Comparison of ENCODE assay signal across 8 cellular contexts in genomic region chr2:120231564-120231973, GRCh38. TPM values are rescaled to one million over a fixed set of nuclear protein-coding genes. Genes with fewer than 3 reads are reported as not detected.
A peak's percentile ranks its signal among the peaks of the same experiment; 100 is the strongest.
DNase-seq lines count a peak whose midpoint lies in the region; ATAC-seq, FAIRE-seq and TF ChIP-seq lines count a peak whose summit lies in the region.

No MANE protein-coding gene starts in this region.

- in situ Hi-C loops in GM12878 (cut with MboI) = no loop called here

- no peaks in the 10 kb centered on the region for H3K36me3 ChIP-seq in GM12878 (ENCODE audit: control insufficient read depth in 2 of 2, insufficient read depth in 2 of 2, low read length in 1 of 2)
- no peaks in the 10 kb centered on the region for H3K36me3 ChIP-seq in PC-9 (ENCODE audit: low read depth)

- H3K4me3 Mint-ChIP-seq in WTC11 = no peak overlapping the region

- no peak overlapping the region for H3K27ac Mint-ChIP-seq in WTC11

- H3K9ac ChIP-seq in GM12878 (ENCODE audit: control insufficient read depth, insufficient read depth, low read length) = peak overlapping the region; percentile 85

- no peak for TF ChIP-seq EP300 in GM12878 (IDR thresholded peaks at IDR 0.05; ENCODE audit: borderline replicate concordance in 1 of 2, control insufficient read depth in 1 of 2, low read depth in 2 of 2, low read length in 2 of 2)

- intact Hi-C loops in GM12878 (cut with micrococcal nuclease; ENCODE audit: unreplicated experiment) (loop anchor here (2.0 to 5.0 kb wide), 4 partner anchors 21 to 474 kb away; partner anchors contain the start of genes PTPN4 and RALB), PC-9 (cut with micrococcal nuclease; ENCODE audit: unreplicated experiment) (loop anchor here (10.0 kb wide), 1 partner anchor 477 kb away; the partner anchor contains the start of gene PTPN4)

- no peaks in the 10 kb centered on the region for H4K20me1 ChIP-seq in GM12878 (ENCODE audit: control insufficient read depth, insufficient read depth)
- H4K20me1 ChIP-seq in PC-9 (ENCODE audit: insufficient read depth) = no peaks in the 10 kb centered on the region

- peak; percentile 8 for ATAC-seq in GM19328 (IDR thresholded peaks at IDR 0.05; ENCODE audit: unreplicated experiment)
- peak; percentile 11 for ATAC-seq in HG03159 (IDR thresholded peaks at IDR 0.05; ENCODE audit: unreplicated experiment)
- peak; percentile 52 for ATAC-seq in GM12878
- no peak for ATAC-seq in WTC11

- no peaks in the 10 kb centered on the region for H3K27me3 ChIP-seq in GM12878 (replicated peaks in 1 of 2; ENCODE audit: control insufficient read depth in 2 of 2, insufficient read depth in 2 of 2, low read length in 1 of 2)
- H3K27me3 ChIP-seq in PC-9 (ENCODE audit: insufficient read depth, low read depth) = no peaks in the 10 kb centered on the region

- SMC1A ChIA-PET in GM12878 (lab: Charles Lee; ENCODE audit: uncharacterized antibody, unreplicated experiment) = interaction anchor here (0.7 to 7.3 kb wide), 18 partner anchors 9 to 590 kb away, joined by 3 to 106 read pairs (median 6); partner anchors contain the start of genes RALB and TMEM185B

- H3F3A ChIP-seq in PC-9 (ENCODE audit: insufficient read depth, low read depth) = peaks cover 11% of the 10 kb centered on the region; the same call in 1 of the 2 replicates

- H3K4me1 Mint-ChIP-seq in WTC11 = no peaks in the 10 kb centered on the region

- POLR2A ChIA-PET in GM12878 (lab: Charles Lee) = interaction anchor here (0.6 to 4.2 kb wide), 13 partner anchors 9 to 553 kb away, joined by 3 to 22 read pairs (median 4); partner anchors contain the start of genes RALB, TMEM177 and TMEM185B
- POLR2A ChIA-PET in PC-9 (lab: Charles Lee; ENCODE audit: unreplicated experiment) = interaction anchor here (0.6 kb wide), 1 partner anchor 33 kb away, joined by 5 read pairs; no protein-coding TSS in a partner anchor
- POLR2A ChIA-PET in WTC11 (lab: Charles Lee) = interaction anchor here (0.6 kb wide), 1 partner anchor 276 kb away, joined by 3 read pairs; no protein-coding TSS in a partner anchor

- no peak for TF ChIP-seq POLR2A in GM12878 (IDR thresholded peaks at IDR 0.05; ENCODE audit: low read depth, low read length)

- peaks cover 11% of the 10 kb centered on the region; the same call in 1 of the 2 replicates for H3K27me3 Mint-ChIP-seq in WTC11 (ENCODE audit: low read depth)

- 0% methylated on average over 4 of the region's 4 CpGs for WGBS in GM12878 (ENCODE audit: insufficient coverage, insufficient replicate concordance, low lambda C conversion rate, missing lambda C conversion rate)

- H3K9me3 Mint-ChIP-seq in WTC11 = peaks cover 3% of the 10 kb centered on the region

- no peak for TF ChIP-seq RAD21 in GM12878 (IDR thresholded peaks at IDR 0.05; ENCODE audit: insufficient read depth, low read depth, low read length)

- TF ChIP-seq CTCF in GM12878 (IDR thresholded peaks at IDR 0.05 in 2 of 3, conservative IDR thresholded peaks at IDR 0.05 in 1 of 3; ENCODE audit: control insufficient read depth in 2 of 3, extremely low read depth in 1 of 3, insufficient read depth in 1 of 3, low read depth in 3 of 3, low read length in 3 of 3) = no peak
- no peak for TF ChIP-seq CTCF in PC-9 (conservative IDR thresholded peaks at IDR 0.05)
- TF ChIP-seq CTCF in WTC11 (IDR thresholded peaks at IDR 0.05) = no peak

- H3K4me3 ChIP-seq in GM12878 = peak overlapping the region; percentile 89
- H3K4me3 ChIP-seq in PC-9 = no peak overlapping the region

- H2AFZ ChIP-seq in GM12878 (ENCODE audit: control insufficient read depth, low read depth, low read length) (no peak overlapping the region), PC-9 (no peak overlapping the region)

- BruUV-seq in GM12878 (replicated peaks; lab: Mats Ljungman, UMichigan) (no TSS peak), PC-9 (replicated peaks; lab: Mats Ljungman, UMichigan) (no TSS peak)

- H3K27ac ChIP-seq in GM12878 (ENCODE audit: control insufficient read depth, insufficient read depth) = peak overlapping the region; percentile 97
- no peak overlapping the region for H3K27ac ChIP-seq in PC-9

- H3K9me3 ChIP-seq in GM12878 (replicated peaks; ENCODE audit: control insufficient read depth, insufficient read depth, low read length) = no peaks in the 10 kb centered on the region
- no peaks in the 10 kb centered on the region for H3K9me3 ChIP-seq in PC-9 (ENCODE audit: insufficient read depth, low read depth)

- no peak for FAIRE-seq in GM12878 (lab: Jason Lieb, UNC)

- H3K9me2 ChIP-seq in PC-9 (ENCODE audit: insufficient read depth) = no peaks in the 10 kb centered on the region

- RAD21 ChIA-PET in GM12878 (lab: Charles Lee; ENCODE audit: unreplicated experiment) = interaction anchor here (1.3 to 4.7 kb wide), 8 partner anchors 8 to 80 kb away, joined by 4 to 64 read pairs (median 10); partner anchors contain the start of genes RALB and TMEM185B

- DNase-seq in GM12878 (ENCODE audit: low read depth, low spot score) (no peak), kidney glomerular epithelial cell (lab: John Stamatoyannopoulos, UW) (no peak), RKO (ENCODE audit: low spot score) (no peak), PC-9 (no peak), WTC11 (ENCODE audit: low spot score) (no peak)
- DNase-seq in stimulated activated CD4-positive, alpha-beta T cell treated with anti-CD3 and anti-CD28 coated beads, Interleukin-4, amount 100 ng/mL, for 4 hours = peak; percentile 24 to 68

- peaks cover 36% of the 10 kb centered on the region for H3K79me2 ChIP-seq in GM12878 (ENCODE audit: control insufficient read depth, insufficient read depth, low read length)
- no peaks in the 10 kb centered on the region for H3K79me2 ChIP-seq in PC-9 (ENCODE audit: low read depth)

- H3K4me1 ChIP-seq in GM12878 (ENCODE audit: control insufficient read depth, insufficient read depth, low read length) (peaks cover 18% of the 10 kb centered on the region), PC-9 (replicated peaks; ENCODE audit: insufficient read depth) (peaks cover 30% of the 10 kb centered on the region)

- CTCF ChIA-PET in GM12878 (lab: Yijun Ruan, JAX) (interaction anchor here (0.8 to 6.0 kb wide), 10 partner anchors 16 to 528 kb away, joined by 3 to 52 read pairs (median 6); partner anchors contain the start of gene RALB), PC-9 (lab: Charles Lee) (no interaction called here), WTC11 (lab: Charles Lee) (no interaction called here)

- H3K4me2 ChIP-seq in GM12878 (ENCODE audit: control insufficient read depth, insufficient read depth) (peak overlapping the region; percentile 81), PC-9 (no peak overlapping the region)

- no peaks in the 10 kb centered on the region for H3K36me3 Mint-ChIP-seq in WTC11

TF ChIP-seq in GM12878, 131 proteins besides CTCF, POLR2A, EP300 and RAD21 (continues in another document):
- TF ChIP-seq RCOR1 (conservative IDR thresholded peaks at IDR 0.05; ENCODE audit: low read depth, low read length) = 0 out of 2 replicates have a peak, but pooled peaks have one; percentile 32

TF ChIP-seq in WTC11, 78 proteins besides CTCF, POLR2A, EP300 and RAD21:
- TF ChIP-seq PRRX2 (CRISPR knock-in tag; IDR thresholded peaks at IDR 0.05) (no peak), FOXP1 (CRISPR knock-in tag; IDR thresholded peaks at IDR 0.05; ENCODE audit: borderline replicate concordance) (no peak), EMX1 (CRISPR knock-in tag; IDR thresholded peaks at IDR 0.05) (no peak), ZNF263 (CRISPR knock-in tag; IDR thresholded peaks at IDR 0.05; ENCODE audit: low read depth) (no peak), RORB (CRISPR knock-in tag; IDR thresholded peaks at IDR 0.05) (no peak), TP53 (CRISPR knock-in tag; IDR thresholded peaks at IDR 0.05) (no peak)

RNA-seq across cellular contexts. Expression of gene TMEM185B, which starts 8.4 kb away (rescaled TPM):
- 24.6 and 27.0 TPM in 2 replicates for total RNA-seq in GM12878 (2013; cell fraction: nucleolus; rRNA removed)
- total RNA-seq in GM12878 (2014; rRNA removed) (17.2 and 18.0 TPM in 2 replicates), GM12878 (2014; rRNA removed; fragmentation: Illumina TruSeq; extraction: Trizol) (7.3 and 7.6 TPM in 2 replicates), GM12878 (2021) (19.7 and 20.9 TPM in 2 replicates), PC-9 (2021) (23.5 and 30.3 TPM in 2 replicates), WTC11 (2021) (9.9 to 14.9 TPM (median 14.3 TPM) in 3 replicates)
- polyA plus RNA-seq in GM12878 (2011; ENCODE audit: low read depth) = 7.1 TPM
- polyA plus RNA-seq in GM12878 (2011; rRNA removed) (5.5 and 8.7 TPM in 2 replicates), GM12878 (2014; fragmentation: Illumina TruSeq; extraction: Trizol) (18.1 and 19.4 TPM in 2 replicates), GM12878 (2014; fragmentation: Nextera tagmentation; extraction: Ambion mirVana) (1 to 10 TPM; 2.4 to 3.2 TPM), GM12878 (2014; rRNA removed) (12.5 and 14.1 TPM in 2 replicates), GM12878 (2016; fragmentation: Nextera tagmentation; extraction: Ambion mirVana) (10 to 100 TPM; 16.5 to 17.5 TPM)
- 9.9 and 12.3 TPM in 2 replicates for polyA plus RNA-seq in GM12878 (2011; cell fraction: cytosol; rRNA removed)
- polyA plus RNA-seq in GM12878 (2011; cell fraction: nucleus; rRNA removed) = 20.8 and 23.2 TPM in 2 replicates
- 10.4 and 13.4 TPM in 2 replicates for polyA plus RNA-seq in GM12878 (2012)
- 10.8 and 12.3 TPM in 2 replicates for polyA minus RNA-seq in GM12878 (2011; rRNA and poly(A)+ RNA removed)
- polyA minus RNA-seq in GM12878 (2011; cell fraction: cytosol; rRNA and poly(A)+ RNA removed) = 4.2 and 4.3 TPM in 2 replicates
- 14.5 and 25.3 TPM in 2 replicates for polyA minus RNA-seq in GM12878 (2011; cell fraction: nucleus; rRNA and poly(A)+ RNA removed)

RNA-seq across cellular contexts. Expression of gene RALB, which starts 21.1 kb away (rescaled TPM):
- total RNA-seq in GM12878 (2013; cell fraction: nucleolus; rRNA removed) = 11.1 and 12.0 TPM in 2 replicates
- total RNA-seq in GM12878 (2014; rRNA removed) (21.3 and 26.6 TPM in 2 replicates), GM12878 (2014; rRNA removed; fragmentation: Illumina TruSeq; extraction: Trizol) (23.5 and 24.7 TPM in 2 replicates), GM12878 (2021) (21.7 and 22.5 TPM in 2 replicates), PC-9 (2021) (74.2 and 86.6 TPM in 2 replicates), WTC11 (2021) (17.1 to 18.0 TPM (median 17.9 TPM) in 3 replicates)
- 25.6 TPM for polyA plus RNA-seq in GM12878 (2011; ENCODE audit: low read depth)
- polyA plus RNA-seq in GM12878 (2011; rRNA removed) (39.9 and 58.5 TPM in 2 replicates), GM12878 (2014; fragmentation: Illumina TruSeq; extraction: Trizol) (36.6 and 40.7 TPM in 2 replicates), GM12878 (2014; fragmentation: Nextera tagmentation; extraction: Ambion mirVana) (10 to 100 TPM in 1 of 2 experiments, 1 to 10 TPM in 1; 8.3 to 15.9 TPM), GM12878 (2014; rRNA removed) (18.6 and 23.6 TPM in 2 replicates), GM12878 (2016; fragmentation: Nextera tagmentation; extraction: Ambion mirVana) (10 to 100 TPM; 47.6 to 54.0 TPM)
- polyA plus RNA-seq in GM12878 (2011; cell fraction: cytosol; rRNA removed) = 23.2 and 27.7 TPM in 2 replicates
- 12.5 and 12.6 TPM in 2 replicates for polyA plus RNA-seq in GM12878 (2011; cell fraction: nucleus; rRNA removed)
- polyA plus RNA-seq in GM12878 (2012) = 33.2 and 42.0 TPM in 2 replicates
- 14.6 and 17.8 TPM in 2 replicates for polyA minus RNA-seq in GM12878 (2011; rRNA and poly(A)+ RNA removed)
- polyA minus RNA-seq in GM12878 (2011; cell fraction: cytosol; rRNA and poly(A)+ RNA removed) = 7.1 and 10.8 TPM in 2 replicates
- polyA minus RNA-seq in GM12878 (2011; cell fraction: nucleus; rRNA and poly(A)+ RNA removed) = 3.9 and 6.3 TPM in 2 replicates

Comparison
In these comparisons a context has a peak if more than half of its experiments do, and no peak if none do; other contexts are left out.
1. DNase-seq: peak in stimulated activated CD4-positive, alpha-beta T cell treated with anti-CD3 and anti-CD28 coated beads, Interleukin-4, amount 100 ng/mL, for 4 hours (2 of 2); none in GM12878 (single experiment), kidney glomerular epithelial cell (single experiment), RKO (single experiment), PC-9 (0 of 2) and WTC11 (single experiment).